In the genomic region with DNA sequence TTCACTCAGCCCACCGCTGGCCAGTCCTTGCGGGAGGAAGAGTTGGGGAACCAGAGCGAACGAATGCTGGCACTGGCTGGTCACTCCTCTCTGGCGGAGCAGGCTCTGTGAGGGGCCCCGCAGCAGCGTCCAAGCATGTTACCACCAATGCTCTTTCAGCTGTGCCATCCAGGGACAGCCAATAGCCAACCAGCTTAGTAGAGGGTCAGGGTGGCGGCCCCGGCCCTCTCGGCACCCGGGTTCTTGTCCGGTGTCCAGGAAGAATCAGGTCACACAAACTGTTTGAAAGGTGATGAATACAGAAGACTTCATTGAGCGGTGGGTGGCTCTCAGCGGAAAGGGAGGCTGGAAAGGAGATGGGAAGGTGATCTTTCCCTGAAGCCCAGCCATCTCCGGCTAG, we compare ENCODE assay signal across 1 cellular context.
TF ChIP-seq lines count a peak whose summit lies in the region.

No MANE protein-coding gene starts in this region.

TF ChIP-seq in H1, 55 proteins besides CTCF, POLR2A, EP300 and RAD21 (continued from another document):
- TF ChIP-seq POU5F1 (IDR thresholded peaks at IDR 0.05; ENCODE audit: low read depth, low read length) (no peak), KDM1A (IDR thresholded peaks at IDR 0.05; ENCODE audit: borderline replicate concordance, low read length) (no peak), HDAC6 (IDR thresholded peaks at IDR 0.05; ENCODE audit: low read depth, low read length) (no peak), SIX5 (IDR thresholded peaks at IDR 0.05; ENCODE audit: low read depth, low read length) (no peak), TCF12 (IDR thresholded peaks at IDR 0.05; ENCODE audit: low read depth, low read length) (no peak), CHD1 (IDR thresholded peaks at IDR 0.05; ENCODE audit: low read depth, low read length) (no peak), SIN3A (conservative IDR thresholded peaks at IDR 0.05 in 1 of 2, IDR thresholded peaks at IDR 0.05 in 1 of 2; ENCODE audit: low read depth in 1 of 2, low read length in 2 of 2) (no peak), JUN (IDR thresholded peaks at IDR 0.05; ENCODE audit: low read depth, low read length) (no peak), SIRT6 (IDR thresholded peaks at IDR 0.05; ENCODE audit: low read length) (no peak)
- TF ChIP-seq, protein P1, sequence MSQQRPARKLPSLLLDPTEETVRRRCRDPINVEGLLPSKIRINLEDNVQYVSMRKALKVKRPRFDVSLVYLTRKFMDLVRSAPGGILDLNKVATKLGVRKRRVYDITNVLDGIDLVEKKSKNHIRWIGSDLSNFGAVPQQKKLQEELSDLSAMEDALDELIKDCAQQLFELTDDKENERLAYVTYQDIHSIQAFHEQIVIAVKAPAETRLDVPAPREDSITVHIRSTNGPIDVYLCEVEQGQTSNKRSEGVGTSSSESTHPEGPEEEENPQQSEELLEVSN (IDR thresholded peaks at IDR 0.05): no peak
TF ChIP-seq in H1: peak in this region for 0.
